Comparison of ENCODE assay signal across 1 cellular context in the genomic region with DNA sequence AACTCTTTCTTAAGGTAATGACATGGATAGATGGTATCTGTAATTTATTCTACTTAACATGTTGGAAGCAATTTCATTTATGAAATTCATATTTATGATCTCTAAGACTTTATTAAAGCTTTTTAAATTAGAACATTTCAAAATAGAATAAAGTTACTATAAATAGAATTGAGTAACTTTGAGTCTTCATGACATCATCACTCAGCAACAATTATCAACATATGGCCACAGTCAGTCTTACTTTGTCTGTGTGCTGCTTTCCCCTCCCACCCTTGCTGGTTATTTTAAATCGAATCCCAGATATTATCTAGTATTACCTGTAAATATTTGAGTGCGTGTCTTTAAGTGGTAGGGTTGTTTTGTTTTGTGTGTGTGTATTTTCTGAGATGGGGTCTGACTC.
TF ChIP-seq lines count a peak whose summit lies in the region.

No MANE protein-coding gene starts in this region.

TF ChIP-seq in HepG2, 621 proteins besides CTCF, POLR2A, EP300 and RAD21 (continued from another document):
- TF ChIP-seq, protein P1, sequence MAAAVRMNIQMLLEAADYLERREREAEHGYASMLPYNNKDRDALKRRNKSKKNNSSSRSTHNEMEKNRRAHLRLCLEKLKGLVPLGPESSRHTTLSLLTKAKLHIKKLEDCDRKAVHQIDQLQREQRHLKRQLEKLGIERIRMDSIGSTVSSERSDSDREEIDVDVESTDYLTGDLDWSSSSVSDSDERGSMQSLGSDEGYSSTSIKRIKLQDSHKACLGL (CRISPR knock-in tag; IDR thresholded peaks at IDR 0.05), result no peak
- TF ChIP-seq ZNF841 (CRISPR knock-in tag; IDR thresholded peaks at IDR 0.05; ENCODE audit: borderline replicate concordance) (no peak), ATF7 (IDR thresholded peaks at IDR 0.05) (peak; percentile 41; the same call in 1 of the 2 replicates), ATF7 (CRISPR knock-in tag; IDR thresholded peaks at IDR 0.05) (no peak)
